In the genomic region with DNA sequence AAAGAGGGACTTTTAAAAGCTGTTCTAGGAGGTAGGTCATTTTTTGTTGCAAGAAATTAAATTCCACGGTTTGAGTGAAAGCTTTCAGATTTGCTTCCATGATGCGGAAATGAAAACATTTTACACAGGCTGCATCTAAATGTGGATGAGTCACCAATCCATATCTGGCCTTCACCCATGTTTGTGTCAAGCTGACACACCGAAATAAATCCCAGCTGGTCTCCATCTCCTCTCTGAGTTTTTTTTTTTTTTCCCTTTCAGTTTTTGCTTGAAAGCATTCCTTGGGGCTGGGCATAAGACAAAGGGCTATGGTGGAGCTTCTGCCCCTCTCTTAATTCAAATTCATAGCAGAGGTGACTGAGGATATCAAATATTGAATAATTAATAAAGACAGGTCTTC, we compare ENCODE assay signal across 17 cellular contexts.
A peak's percentile ranks its signal among the peaks of the same experiment; 100 is the strongest.
DNase-seq lines count a peak whose midpoint lies in the region; ATAC-seq and TF ChIP-seq lines count a peak whose summit lies in the region.
"Had no signal": no experiment of that assay in that cellular context is flagged by ENCODE, and none has a peak within 500 bp of the region (broad histone marks: within the 10 kb centered on the region; RNA-seq: fewer than 3 reads in every experiment).

No MANE protein-coding gene starts in this region.

- WGBS in liver = 66% methylated on average over 3 of the region's 3 CpGs
- WGBS in psoas muscle, 3 donors = 19 to 42% (median 23%) methylated on average over 3 of the region's 3 CpGs

- H3K9me3 ChIP-seq in liver (ENCODE audit: control insufficient read depth in 4 of 4, low read length in 3 of 4) (no peaks in the 10 kb centered on the region), psoas muscle (no peaks in the 10 kb centered on the region)
- H3K9me3 ChIP-seq: ascending aorta, upper lobe of right lung had no signal

- TF ChIP-seq CTCF in brain (conservative IDR thresholded peaks at IDR 0.05) (no peak), liver (IDR thresholded peaks at IDR 0.05; ENCODE audit: low read depth, low read length, missing input control) (no peak), psoas muscle (IDR thresholded peaks at IDR 0.05) (no peak)

- H3K27me3 ChIP-seq in liver (ENCODE audit: control insufficient read depth in 4 of 4, insufficient read depth in 4 of 4, low read length in 3 of 4) = no peaks in the 10 kb centered on the region
- H3K27me3 ChIP-seq in psoas muscle (ENCODE audit: insufficient read depth in 3 of 3, low read length in 2 of 3) = no peaks in the 10 kb centered on the region
- H3K27me3 ChIP-seq: ascending aorta, upper lobe of right lung had no signal

- no peaks in the 10 kb centered on the region for H3K9me3 Mint-ChIP-seq in brain

- H3K4me1 ChIP-seq in liver (ENCODE audit: control insufficient read depth in 4 of 4, insufficient read depth in 4 of 4, low read length in 3 of 4) (no peaks in the 10 kb centered on the region), psoas muscle (no peaks in the 10 kb centered on the region)
- H3K4me1 ChIP-seq: ascending aorta, upper lobe of right lung had no signal

- H3K27me3 Mint-ChIP-seq in brain = peaks cover 7% of the 10 kb centered on the region

- no peak for TF ChIP-seq RAD21 in liver (IDR thresholded peaks at IDR 0.05)

- no peaks in the 10 kb centered on the region for H3K36me3 ChIP-seq in liver (ENCODE audit: control insufficient read depth in 4 of 4, insufficient read depth in 3 of 4, low read depth in 1 of 4, low read length in 3 of 4)
- no peaks in the 10 kb centered on the region for H3K36me3 ChIP-seq in psoas muscle (ENCODE audit: insufficient read depth in 1 of 2, low read depth in 1 of 2)
- H3K36me3 ChIP-seq: ascending aorta, upper lobe of right lung had no signal

- no peak overlapping the region for H3K27ac ChIP-seq in liver (ENCODE audit: low read depth in 1 of 2, low read length in 2 of 2)
- H3K27ac ChIP-seq in psoas muscle = no peak overlapping the region
- H3K27ac ChIP-seq: ascending aorta, upper lobe of right lung had no signal

- H3K4me3 Mint-ChIP-seq in brain = peak overlapping the region in 1 of 5 experiments; percentile 65
- H3K4me3 Mint-ChIP-seq: neural crest cell had no signal

- ATAC-seq in psoas muscle (no peak), GM21576 (IDR thresholded peaks at IDR 0.05; ENCODE audit: unreplicated experiment) (no peak)
- ATAC-seq: upper lobe of right lung had no signal

- H3K9ac ChIP-seq in liver (ENCODE audit: low read depth in 1 of 2, low read length in 2 of 2) = no peak overlapping the region

- H3K4me3 ChIP-seq in liver (ENCODE audit: low read depth in 1 of 3, low read length in 3 of 3) (no peak overlapping the region), psoas muscle (no peak overlapping the region)
- H3K4me3 ChIP-seq: ascending aorta, upper lobe of right lung had no signal

- H3K4me1 Mint-ChIP-seq in brain = peaks cover 21% of the 10 kb centered on the region

- intact Hi-C loops in psoas muscle (cut with DNase I) = no loop called here

- DNase-seq in COLO829 (ENCODE audit: low spot score) (peak; percentile 23), NCI-H1694 treated with DMSO at 0.1 percent for 48 hours (lab: John Stamatoyannopoulos, UW) (peak; percentile 34), psoas muscle (no peak), NCI-H524 treated with DMSO at 0.1 percent for 48 hours (lab: John Stamatoyannopoulos, UW) (no peak), pons (ENCODE audit: low spot score) (no peak)
- DNase-seq: activated effector memory CD4-positive, alpha-beta T cell treated with Interleukin-2 at 50 U/mL for 16 hours; DMS 273 treated with DMSO at 0.1 percent for 48 hours; KBM-7; NCI-H1417 treated with DMSO at 0.1 percent for 48 hours; NCI-H510A; SW 1271; upper lobe of right lung had no signal

- peak overlapping the region; percentile 12 to 83 (median 65) for H3K27ac Mint-ChIP-seq in brain

- H3K36me3 Mint-ChIP-seq in brain = no peaks in the 10 kb centered on the region

TF ChIP-seq in liver, 16 proteins besides CTCF, POLR2A, EP300 and RAD21:
- TF ChIP-seq TAF1 (conservative IDR thresholded peaks at IDR 0.05) (no peak), JUND (IDR thresholded peaks at IDR 0.05) (peak; percentile 27 to 76)

Comparison
In these comparisons a context has a peak if more than half of its experiments do, and no peak if none do; other contexts are left out.
1. DNase-seq: peak in COLO829 (single experiment) and NCI-H1694 treated with DMSO at 0.1 percent for 48 hours (single experiment); none in psoas muscle (0 of 2), NCI-H524 treated with DMSO at 0.1 percent for 48 hours (single experiment) and pons (single experiment).